ENCODE assay signal across 9 cellular contexts in the genomic region with DNA sequence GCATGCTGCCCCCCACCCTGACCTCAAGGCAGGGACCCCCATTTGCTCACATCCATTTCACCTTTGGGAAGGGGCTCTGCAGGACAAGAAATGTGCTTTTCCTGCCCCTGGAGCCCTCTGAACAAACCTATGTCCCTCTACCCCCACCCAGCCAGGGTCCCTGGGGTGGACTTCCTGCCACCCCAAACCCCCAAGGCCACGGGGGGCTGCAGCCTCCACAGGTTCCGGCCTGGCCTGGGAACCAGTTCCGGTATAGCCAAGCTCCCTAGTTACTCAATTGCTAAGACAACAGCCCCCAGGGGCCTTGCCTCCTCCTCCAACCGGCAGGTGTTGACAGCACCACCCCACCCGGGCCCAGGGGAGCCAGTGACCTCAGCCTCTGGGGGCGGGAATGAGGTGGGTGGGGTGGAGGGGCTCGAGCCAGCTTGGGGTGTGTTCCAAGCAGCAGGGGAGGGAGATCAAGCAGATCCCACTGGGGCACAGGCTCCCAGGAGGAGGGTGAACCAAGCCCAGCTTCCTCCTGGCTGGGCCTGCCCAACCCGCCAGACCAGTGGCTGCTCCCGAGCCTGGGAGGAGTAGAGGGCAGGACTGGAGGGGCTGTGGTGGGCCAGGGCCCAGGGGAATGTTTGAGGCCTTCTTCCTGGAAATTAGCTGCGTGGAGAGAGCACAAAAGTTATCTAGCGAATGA. TPM values are rescaled to one million over a fixed set of nuclear protein-coding genes. Genes with fewer than 3 reads are reported as not detected.
DNase-seq lines count a peak whose midpoint lies in the region; ATAC-seq and TF ChIP-seq lines count a peak whose summit lies in the region.
"Had no signal": no experiment of that assay in that cellular context is flagged by ENCODE, and none has a peak within 500 bp of the region (broad histone marks: within the 10 kb centered on the region; RNA-seq: fewer than 3 reads in every experiment).

No MANE protein-coding gene starts in this region.

- no peak overlapping the region for H4K8ac ChIP-seq in mesenchymal stem cell (ENCODE audit: low read length)

- H3K4ac ChIP-seq in mesenchymal stem cell (ENCODE audit: low read depth in 1 of 2, low read length in 2 of 2), result no peak overlapping the region

- no peak overlapping the region for H3K4me3 ChIP-seq in BE2C (ENCODE audit: low read depth, low read length)
- H3K4me3 ChIP-seq in ascending aorta, result no peak overlapping the region
- H3K4me3 ChIP-seq in mesenchymal stem cell (ENCODE audit: insufficient read depth in 1 of 2, low read depth in 1 of 2, low read length in 2 of 2), result no peak overlapping the region

- no peak overlapping the region for H3K4me2 ChIP-seq in mesenchymal stem cell (ENCODE audit: low read length, poor library complexity, severe bottlenecking)

- H2AK5ac ChIP-seq in mesenchymal stem cell (ENCODE audit: low read length, severe bottlenecking), result peak overlapping the region; percentile 16

- H3K9ac ChIP-seq in mesenchymal stem cell (ENCODE audit: low read length), result no peak overlapping the region

- H3K36me3 ChIP-seq in BE2C (no peaks in the 10 kb centered on the region), ascending aorta (no peaks in the 10 kb centered on the region), mesenchymal stem cell (ENCODE audit: control insufficient read depth in 1 of 2, insufficient read depth in 2 of 2, low read depth in 1 of 2, low read length in 2 of 2) (peaks cover 7 to 22% of the 10 kb centered on the region in 2 experiments)

- H3K9me3 ChIP-seq in BE2C (no peaks in the 10 kb centered on the region), ascending aorta (no peaks in the 10 kb centered on the region), mesenchymal stem cell (ENCODE audit: control insufficient read depth, low read length) (no peaks in the 10 kb centered on the region)

- H2AFZ ChIP-seq in mesenchymal stem cell (ENCODE audit: low read depth, low read length), result no peak overlapping the region

- H2BK5ac ChIP-seq in mesenchymal stem cell (ENCODE audit: low read depth, low read length, poor library complexity, severe bottlenecking), result no peak overlapping the region

- no peak for TF ChIP-seq CTCF in BE2C (IDR thresholded peaks at IDR 0.05; ENCODE audit: low read depth, low read length)
- TF ChIP-seq CTCF in ascending aorta (IDR thresholded peaks at IDR 0.05), result no peak

- no peak overlapping the region for H3K23ac ChIP-seq in mesenchymal stem cell (ENCODE audit: low read length in 2 of 2)

- 48% methylated on average over 10 of the region's 11 CpGs for WGBS in mesenchymal stem cell

- H3K14ac ChIP-seq in mesenchymal stem cell (ENCODE audit: low read length in 2 of 2), result no peak overlapping the region

- H2BK12ac ChIP-seq in mesenchymal stem cell (ENCODE audit: low read length in 2 of 2), result no peak overlapping the region

- H3K27me3 ChIP-seq in BE2C (no peaks in the 10 kb centered on the region), ascending aorta (no peaks in the 10 kb centered on the region), mesenchymal stem cell (ENCODE audit: control insufficient read depth in 1 of 2, insufficient read depth in 1 of 2, low read length in 2 of 2) (peaks cover 8 to 38% of the 10 kb centered on the region in 2 experiments)

- H2BK120ac ChIP-seq in mesenchymal stem cell (ENCODE audit: low read depth, low read length), result no peak overlapping the region

- peak overlapping the region; percentile 90 to 95 for H3K27ac ChIP-seq in ascending aorta
- peak overlapping the region; percentile 2 for H3K27ac ChIP-seq in mesenchymal stem cell (ENCODE audit: low read length, poor library complexity, severe bottlenecking)

- no peak overlapping the region for H4K91ac ChIP-seq in mesenchymal stem cell (ENCODE audit: low read length)

- no peaks in the 10 kb centered on the region for H3K79me1 ChIP-seq in mesenchymal stem cell (replicated peaks; ENCODE audit: low read length, poor library complexity, severe bottlenecking)

- intact Hi-C loops in ascending aorta (cut with DNase I), result no loop called here

- peak overlapping the region; percentile 36 for H2BK15ac ChIP-seq in mesenchymal stem cell (ENCODE audit: low read depth, poor library complexity, severe bottlenecking)

- DNase-seq in BE2C (peak; percentile 41), HPDE6-E6E7 (ENCODE audit: extremely low spot score) (peak; percentile 41), ascending aorta (ENCODE audit: low spot score in 2 of 2) (no peak), mesenchymal stem cell (no peak), NCI-H2227 (lab: John Stamatoyannopoulos, UW; ENCODE audit: unreplicated experiment) (no peak)
- DNase-seq: stimulated activated CD4-positive, alpha-beta T cell treated with anti-CD3 and anti-CD28 coated beads, Interleukin-4, amount 100 ng/mL, for 1 hour had no signal

- H3K18ac ChIP-seq in mesenchymal stem cell (ENCODE audit: low read depth in 1 of 2, low read length in 2 of 2), result no peak overlapping the region

- H3K4me1 ChIP-seq in BE2C, result no peaks in the 10 kb centered on the region
- H3K4me1 ChIP-seq in ascending aorta, result peaks cover 23 to 49% of the 10 kb centered on the region in 2 donors
- H3K4me1 ChIP-seq in mesenchymal stem cell (ENCODE audit: control insufficient read depth, insufficient read depth, low read depth, low read length), result peaks cover 46% of the 10 kb centered on the region

- ATAC-seq in GM21526 (IDR thresholded peaks at IDR 0.05; ENCODE audit: low FRiP score, unreplicated experiment) (no peak), HG03095 (IDR thresholded peaks at IDR 0.05; ENCODE audit: unreplicated experiment) (no peak), HG03196 (IDR thresholded peaks at IDR 0.05; ENCODE audit: unreplicated experiment) (no peak)

RNA-seq across cellular contexts. Expression of gene PNMT, which starts 6.6 kb away (rescaled TPM):
- polyA plus RNA-seq in BE2C (2012; ENCODE audit: insufficient read depth, insufficient read length, low read depth), result 2.8 TPM
- 5.1 TPM for total RNA-seq in ascending aorta
- polyA plus RNA-seq in mesenchymal stem cell (2013, experiment 1 of 2), result 0.17 TPM
- polyA plus RNA-seq in mesenchymal stem cell (2013, experiment 2 of 2), result 0.21 TPM

RNA-seq across cellular contexts. Expression of gene TCAP, which starts 9.7 kb away (rescaled TPM):
- 4.4 TPM for polyA plus RNA-seq in BE2C (2012; ENCODE audit: insufficient read depth, insufficient read length, low read depth)
- total RNA-seq in ascending aorta, result not detected
- 0.12 TPM for polyA plus RNA-seq in mesenchymal stem cell (2013, experiment 1 of 2)
- polyA plus RNA-seq in mesenchymal stem cell (2013, experiment 2 of 2), result 0.05 TPM

RNA-seq across cellular contexts. Expression of gene PGAP3, which starts 13.0 kb away (rescaled TPM):
- polyA plus RNA-seq in BE2C (2012; ENCODE audit: insufficient read depth, insufficient read length, low read depth), result 30.5 TPM
- 29.5 TPM for total RNA-seq in ascending aorta
- 6.1 TPM for polyA plus RNA-seq in mesenchymal stem cell (2013, experiment 1 of 2)
- 5.9 TPM for polyA plus RNA-seq in mesenchymal stem cell (2013, experiment 2 of 2)

RNA-seq across cellular contexts. Expression of gene ERBB2, which starts 25.0 kb away (rescaled TPM):
- 2.5 TPM for polyA plus RNA-seq in BE2C (2012; ENCODE audit: insufficient read depth, insufficient read length, low read depth)
- 124 TPM for total RNA-seq in ascending aorta
- polyA plus RNA-seq in mesenchymal stem cell (2013, experiment 1 of 2), result 26.2 TPM
- 25.3 TPM for polyA plus RNA-seq in mesenchymal stem cell (2013, experiment 2 of 2)

RNA-seq across cellular contexts. Expression of gene STARD3, which starts 37.9 kb away (rescaled TPM):
- polyA plus RNA-seq in BE2C (2012; ENCODE audit: insufficient read depth, insufficient read length, low read depth), result 136 TPM
- 87.6 TPM for total RNA-seq in ascending aorta
- 64.0 TPM for polyA plus RNA-seq in mesenchymal stem cell (2013, experiment 1 of 2)
- polyA plus RNA-seq in mesenchymal stem cell (2013, experiment 2 of 2), result 60.0 TPM

Comparison
In these comparisons a context has a peak if more than half of its experiments do, and no peak if none do; other contexts are left out.
1. DNase-seq: peak in BE2C (single experiment) and HPDE6-E6E7 (single experiment); none in ascending aorta (0 of 2), mesenchymal stem cell (single experiment) and NCI-H2227 (single experiment).